ENCODE assay signal across 20 cellular contexts in genomic region chr9:22514866-22515265, GRCh38.
DNase-seq lines count a peak whose midpoint lies in the region; ATAC-seq and TF ChIP-seq lines count a peak whose summit lies in the region.
"Had no signal": no experiment of that assay in that cellular context is flagged by ENCODE, and none has a peak within 500 bp of the region (broad histone marks: within the 10 kb centered on the region; RNA-seq: fewer than 3 reads in every experiment).

No MANE protein-coding gene starts in this region.

- no peaks in the 10 kb centered on the region for H3K9me3 Mint-ChIP-seq in stimulated activated naive CD8-positive, alpha-beta T cell treated with anti-CD3 and anti-CD28 coated beads, Interleukin-15, amount 100 ng/mL, for 72 hours

- H4K20me1 ChIP-seq in OCI-LY7 (ENCODE audit: insufficient read depth, low read length) = no peaks in the 10 kb centered on the region

- no peaks in the 10 kb centered on the region for H3K27me3 Mint-ChIP-seq in stimulated activated naive CD8-positive, alpha-beta T cell treated with anti-CD3 and anti-CD28 coated beads, Interleukin-15, amount 100 ng/mL, for 72 hours

- H3K79me2 ChIP-seq in OCI-LY7 (ENCODE audit: insufficient read depth, low read depth, low read length) = no peaks in the 10 kb centered on the region

- intact Hi-C loops in OCI-LY7 (cut with micrococcal nuclease; ENCODE audit: unreplicated experiment) = loop anchor here (5.0 to 10.0 kb wide), 3 partner anchors 43 to 710 kb away; partner anchors contain the start of genes CDKN2A, CDKN2B-AS1 and MTAP

- H3K4me2 ChIP-seq in OCI-LY7 (ENCODE audit: low read length) = peak overlapping the region; percentile 30

- CTCF ChIA-PET in OCI-LY7 (lab: Charles Lee; ENCODE audit: unreplicated experiment) = interaction anchor here (0.9 to 1.2 kb wide), 2 partner anchors 10 to 102 kb away, joined by 4 read pairs; no protein-coding TSS in a partner anchor

- H3K9me3 ChIP-seq in OCI-LY7 (ENCODE audit: low read length) = peaks cover 11% of the 10 kb centered on the region; the same call in 1 of the 2 replicates

- TF ChIP-seq CTCF in OCI-LY7 (conservative IDR thresholded peaks at IDR 0.05; ENCODE audit: low read length) = no peak

- peak overlapping the region; percentile 94 for H3K27ac ChIP-seq in OCI-LY7 (ENCODE audit: low read depth, low read length, poor library complexity, severe bottlenecking)
- H3K27ac ChIP-seq in epithelial cell of prostate = peak overlapping the region; percentile 8
- H3K27ac ChIP-seq: RWPE1 had no signal

- H3K4me1 ChIP-seq in OCI-LY7 (ENCODE audit: insufficient read depth, low read length, poor library complexity, severe bottlenecking) = peaks cover 89% of the 10 kb centered on the region

- peaks cover 20% of the 10 kb centered on the region for H3K36me3 ChIP-seq in OCI-LY7 (ENCODE audit: insufficient read depth, low read length)

- no peak overlapping the region for H3K4me3 Mint-ChIP-seq in stimulated activated naive CD8-positive, alpha-beta T cell treated with anti-CD3 and anti-CD28 coated beads, Interleukin-15, amount 100 ng/mL, for 72 hours

- no peaks in the 10 kb centered on the region for H3K4me1 Mint-ChIP-seq in stimulated activated naive CD8-positive, alpha-beta T cell treated with anti-CD3 and anti-CD28 coated beads, Interleukin-15, amount 100 ng/mL, for 72 hours

- H3K4me3 ChIP-seq in OCI-LY7 (ENCODE audit: low read depth, low read length, poor library complexity, severe bottlenecking) = no peak overlapping the region

- H3K27ac Mint-ChIP-seq in stimulated activated naive CD8-positive, alpha-beta T cell treated with anti-CD3 and anti-CD28 coated beads, Interleukin-15, amount 100 ng/mL, for 72 hours = no peak overlapping the region

- POLR2A ChIA-PET in OCI-LY7 (lab: Charles Lee) = interaction anchor here (2.1 to 4.5 kb wide), 3 partner anchors 7 to 15 kb away, joined by 7 to 21 read pairs (median 14); no protein-coding TSS in a partner anchor

- no TSS peak for BruUV-seq in OCI-LY7 (replicated peaks; lab: Mats Ljungman, UMichigan)

- H2AFZ ChIP-seq in OCI-LY7 (ENCODE audit: low read length) = peak overlapping the region; percentile 68; the same call in 1 of the 2 replicates

- no peaks in the 10 kb centered on the region for H3K9me2 ChIP-seq in OCI-LY7 (ENCODE audit: insufficient read depth, low read length)

- DNase-seq in HT1080 (ENCODE audit: low read depth) (peak; percentile 30), OCI-LY7 (ENCODE audit: low spot score) (no peak), epithelial cell of prostate (ENCODE audit: low read depth, low spot score) (peak; percentile 8), renal cortical epithelial cell (ENCODE audit: low read depth) (peak; percentile 57), DMS53 (lab: John Stamatoyannopoulos, UW) (no peak), NCI-H524 treated with DMSO at 0.1 percent for 48 hours (lab: John Stamatoyannopoulos, UW) (no peak)
- DNase-seq in stimulated activated naive CD8-positive, alpha-beta T cell treated with anti-CD3 and anti-CD28 coated beads, Interleukin-15, amount 100 ng/mL, for 72 hours = no peak
- DNase-seq: ACHN, C1 segment of cervical spinal cord, DMS79 treated with DMSO at 0.1 percent for 48 hours, KG1, NCI-H1048, NCI-H1436, NCI-H2029, NCI-H345, NCI-H526 treated with DMSO at 0.1 percent for 48 hours, T-helper 1 cell had no signal

- ATAC-seq in stimulated activated naive CD8-positive, alpha-beta T cell treated with anti-CD3 and anti-CD28 coated beads, Interleukin-15, amount 100 ng/mL, for 72 hours = no peak
- ATAC-seq in GM21619 (IDR thresholded peaks at IDR 0.05; ENCODE audit: unreplicated experiment) = no peak
- ATAC-seq: HCT116 had no signal

Comparison
In these comparisons a context has a peak if more than half of its experiments do, and no peak if none do; other contexts are left out.
1. DNase-seq: peak in HT1080 (single experiment), epithelial cell of prostate (single experiment) and renal cortical epithelial cell (single experiment); none in OCI-LY7 (single experiment), stimulated activated naive CD8-positive, alpha-beta T cell treated with anti-CD3 and anti-CD28 coated beads, Interleukin-15, amount 100 ng/mL, for 72 hours (0 of 2), DMS53 (single experiment) and NCI-H524 treated with DMSO at 0.1 percent for 48 hours (single experiment).